8 cellular contexts compared by ENCODE assay signal in genomic region chr1:225766967-225767413, GRCh38. TPM values are rescaled to one million over a fixed set of nuclear protein-coding genes. Genes with fewer than 3 reads are reported as not detected.
DNase-seq lines count a peak whose midpoint lies in the region; ATAC-seq, FAIRE-seq and TF ChIP-seq lines count a peak whose summit lies in the region.

No MANE protein-coding gene starts in this region.

- H3K9me3 ChIP-seq in OCI-LY7 (ENCODE audit: low read length) (no peaks in the 10 kb centered on the region), esophagus squamous epithelium (no peaks in the 10 kb centered on the region), pancreas (no peaks in the 10 kb centered on the region)

- no peaks in the 10 kb centered on the region for H3K4me1 Mint-ChIP-seq in activated CD4-positive, alpha-beta T cell treated with anti-CD3 and anti-CD28 coated beads, Interleukin-2, amount 10 ng/mL, durations not matched to agents 7 days and 5 days

- peaks cover 55% of the 10 kb centered on the region for H3K4me1 ChIP-seq in OCI-LY7 (ENCODE audit: insufficient read depth, low read length, poor library complexity, severe bottlenecking)
- H3K4me1 ChIP-seq in esophagus squamous epithelium = peaks cover 26 to 82% (median 48%) of the 10 kb centered on the region in 3 donors
- peaks cover 35 to 46% (median 36%) of the 10 kb centered on the region in 3 donors for H3K4me1 ChIP-seq in pancreas

- POLR2A ChIA-PET in OCI-LY7 (lab: Charles Lee) = interaction anchor here (0.6 to 3.1 kb wide), 7 partner anchors 11 to 299 kb away, joined by 3 to 11 read pairs (median 6); partner anchors contain the start of gene SRP9
- POLR2A ChIA-PET in activated CD4-positive, alpha-beta T cell treated with anti-CD3 and anti-CD28 coated beads, Interleukin-2, amount 10 ng/mL, durations not matched to agents 7 days and 5 days (lab: Charles Lee) = no interaction called here

- no peaks in the 10 kb centered on the region for H3K79me2 ChIP-seq in OCI-LY7 (ENCODE audit: insufficient read depth, low read depth, low read length)

- H2AFZ ChIP-seq in OCI-LY7 (ENCODE audit: low read length) = peak overlapping the region; percentile 77

- 6 to 31% methylated on average over 4 to 5 of the region's 6 CpGs for WGBS in esophagus squamous epithelium, 2 donors
- 77 to 84% methylated on average over 6 of the region's 6 CpGs for WGBS in pancreas, 2 donors

- no peaks in the 10 kb centered on the region for H3K36me3 Mint-ChIP-seq in activated CD4-positive, alpha-beta T cell treated with anti-CD3 and anti-CD28 coated beads, Interleukin-2, amount 10 ng/mL, durations not matched to agents 7 days and 5 days (ENCODE audit: low read depth)

- ATAC-seq in pancreas (peak; percentile 7 to 54 (median 18)), HG02678 (IDR thresholded peaks at IDR 0.05; ENCODE audit: unreplicated experiment) (no peak), HG03095 (IDR thresholded peaks at IDR 0.05; ENCODE audit: unreplicated experiment) (no peak)

- BruUV-seq in OCI-LY7 (replicated peaks; lab: Mats Ljungman, UMichigan) = no TSS peak

- H3K27me3 Mint-ChIP-seq in activated CD4-positive, alpha-beta T cell treated with anti-CD3 and anti-CD28 coated beads, Interleukin-2, amount 10 ng/mL, durations not matched to agents 7 days and 5 days = no peaks in the 10 kb centered on the region

- peak overlapping the region; percentile 7 for H3K4me3 ChIP-seq in OCI-LY7 (ENCODE audit: low read depth, low read length, poor library complexity, severe bottlenecking)
- H3K4me3 ChIP-seq in esophagus squamous epithelium = peak overlapping the region in 1 of 4 donors; percentile 13
- H3K4me3 ChIP-seq in pancreas = no peak overlapping the region

- H4K20me1 ChIP-seq in OCI-LY7 (ENCODE audit: insufficient read depth, low read length) = no peaks in the 10 kb centered on the region

- H3K4me2 ChIP-seq in OCI-LY7 (ENCODE audit: low read length) = peak overlapping the region; percentile 45

- H3K9me3 Mint-ChIP-seq in activated CD4-positive, alpha-beta T cell treated with anti-CD3 and anti-CD28 coated beads, Interleukin-2, amount 10 ng/mL, durations not matched to agents 7 days and 5 days = no peaks in the 10 kb centered on the region

- DNase-seq in COLO829 (ENCODE audit: low spot score) = peak; percentile 81
- DNase-seq in OCI-LY7 (ENCODE audit: low spot score) = peak; percentile 24
- DNase-seq in esophagus squamous epithelium (lab: John Stamatoyannopoulos, UW) = no peak
- no peak for DNase-seq in pancreas
- DNase-seq in stimulated activated naive CD4-positive, alpha-beta T cell treated with Interleukin-2 at 50 U/mL for 16 hours (lab: John Stamatoyannopoulos, UW) = no peak
- no peak for DNase-seq in activated CD4-positive, alpha-beta T cell treated with anti-CD3 and anti-CD28 coated beads, Interleukin-2, amount 10 ng/mL, durations not matched to agents 7 days and 5 days

- H3K36me3 ChIP-seq in OCI-LY7 (ENCODE audit: insufficient read depth, low read length) = no peaks in the 10 kb centered on the region
- no peaks in the 10 kb centered on the region for H3K36me3 ChIP-seq in esophagus squamous epithelium
- no peaks in the 10 kb centered on the region for H3K36me3 ChIP-seq in pancreas

- TF ChIP-seq CTCF in OCI-LY7 (conservative IDR thresholded peaks at IDR 0.05; ENCODE audit: low read length) (no peak), esophagus squamous epithelium (IDR thresholded peaks at IDR 0.05) (no peak), pancreas (IDR thresholded peaks at IDR 0.05) (no peak)

- H3K27ac ChIP-seq in OCI-LY7 (ENCODE audit: low read depth, low read length, poor library complexity, severe bottlenecking) (peak overlapping the region; percentile 49), esophagus squamous epithelium (peak overlapping the region; percentile 60 to 89 (median 70)), pancreas (peak overlapping the region in 3 of 4 donors; percentile 56 to 76 (median 72))

- FAIRE-seq in pancreas (lab: Jason Lieb, UNC) = no peak

- TF ChIP-seq POLR2A in esophagus squamous epithelium (IDR thresholded peaks at IDR 0.05) = no peak

- H3K4me3 Mint-ChIP-seq in activated CD4-positive, alpha-beta T cell treated with anti-CD3 and anti-CD28 coated beads, Interleukin-2, amount 10 ng/mL, durations not matched to agents 7 days and 5 days = no peak overlapping the region

- no peaks in the 10 kb centered on the region for H3K9me2 ChIP-seq in OCI-LY7 (ENCODE audit: insufficient read depth, low read length)

- no peak overlapping the region for H3K27ac Mint-ChIP-seq in activated CD4-positive, alpha-beta T cell treated with anti-CD3 and anti-CD28 coated beads, Interleukin-2, amount 10 ng/mL, durations not matched to agents 7 days and 5 days

- no peaks in the 10 kb centered on the region for H3K27me3 ChIP-seq in esophagus squamous epithelium
- H3K27me3 ChIP-seq in pancreas = no peaks in the 10 kb centered on the region

- CTCF ChIA-PET in OCI-LY7 (lab: Charles Lee; ENCODE audit: unreplicated experiment) = interaction anchor here (1.1 to 1.9 kb wide), 2 partner anchors 10 to 286 kb away, joined by 3 to 11 read pairs; partner anchors contain the start of gene SRP9
- CTCF ChIA-PET in activated CD4-positive, alpha-beta T cell treated with anti-CD3 and anti-CD28 coated beads, Interleukin-2, amount 10 ng/mL, durations not matched to agents 7 days and 5 days (lab: Charles Lee) = interaction anchor here (3.6 kb wide), 1 partner anchor 11 kb away, joined by 21 read pairs; the partner anchor contains the start of gene SRP9

- intact Hi-C loops in OCI-LY7 (cut with micrococcal nuclease; ENCODE audit: unreplicated experiment) (no loop called here), esophagus squamous epithelium (cut with DNase I) (no loop called here), pancreas (cut with DNase I) (no loop called here)

RNA-seq across cellular contexts. Expression of gene SRP9, which starts 10.6 kb away (rescaled TPM):
- 182 and 221 TPM in 2 replicates for total RNA-seq in OCI-LY7 (2014; rRNA removed; shearing (Covaris generic))
- 302 and 306 TPM in 2 replicates for total RNA-seq in OCI-LY7 (2022)
- total RNA-seq in esophagus squamous epithelium = 100 to 1,000 TPM; 115 to 229 (median 175) TPM
- 100 to 1,000 TPM in 1 of 6 donors, 10 to 100 TPM in 5; 63.0 to 102 (median 89.5) TPM for total RNA-seq in pancreas
- polyA plus RNA-seq in pancreas = 100 to 1,000 TPM in 1 of 2 donors, 10 to 100 TPM in 1; 78.0 to 145 TPM
- 100 to 1,000 TPM; 219 to 249 TPM for total RNA-seq in activated CD4-positive, alpha-beta T cell treated with anti-CD3 and anti-CD28 coated beads, Interleukin-2, amount 10 ng/mL, durations not matched to agents 7 days and 5 days

RNA-seq across cellular contexts. Expression of gene EPHX1, which starts 42.9 kb away (rescaled TPM):
- total RNA-seq in OCI-LY7 (2014; rRNA removed; shearing (Covaris generic)) = 0.41 and 0.44 TPM in 2 replicates
- total RNA-seq in OCI-LY7 (2022) (0.89 and 1.3 TPM in 2 replicates), esophagus squamous epithelium (100 to 1,000 TPM in 3 of 4 donors, 10 to 100 TPM in 1; 78.7 to 237 (median 151) TPM), pancreas (100 to 1,000 TPM in 5 of 6 donors, 10 to 100 TPM in 1; 87.2 to 168 (median 144) TPM)
- polyA plus RNA-seq in pancreas = 10 to 100 TPM; 26.1 to 58.0 TPM
- total RNA-seq in activated CD4-positive, alpha-beta T cell treated with anti-CD3 and anti-CD28 coated beads, Interleukin-2, amount 10 ng/mL, durations not matched to agents 7 days and 5 days = 1 to 10 TPM; 1.8 to 2.4 TPM

Comparison
In these comparisons a context has a peak if more than half of its experiments do, and no peak if none do; other contexts are left out.
1. DNase-seq: peak in COLO829 (single experiment) and OCI-LY7 (single experiment); none in esophagus squamous epithelium (single experiment), pancreas (0 of 6), stimulated activated naive CD4-positive, alpha-beta T cell treated with Interleukin-2 at 50 U/mL for 16 hours (single experiment) and activated CD4-positive, alpha-beta T cell treated with anti-CD3 and anti-CD28 coated beads, Interleukin-2, amount 10 ng/mL, durations not matched to agents 7 days and 5 days (single experiment).
2. ATAC-seq: peak in pancreas (4 of 4); none in HG02678 (single experiment) and HG03095 (single experiment).
3. RNA of gene EPHX1, which starts 42.9 kb away (total RNA-seq): 78.7 to 237 TPM in esophagus squamous epithelium and 87.2 to 168 TPM in pancreas; 1.8 to 2.4 TPM in activated CD4-positive, alpha-beta T cell treated with anti-CD3 and anti-CD28 coated beads, Interleukin-2, amount 10 ng/mL, durations not matched to agents 7 days and 5 days and 0.41 to 1.3 TPM in OCI-LY7; every median in the first group is over 10 times any median in the second.
4. Peak in every context shown above with its lines, with median percentiles within 50 percentile points of each other: H3K27ac ChIP-seq.